Comparison of ENCODE assay signal across 13 cellular contexts in genomic region chr1:115134850-115135484, GRCh38. TPM values are rescaled to one million over a fixed set of nuclear protein-coding genes. Genes with fewer than 3 reads are reported as not detected.
DNase-seq lines count a peak whose midpoint lies in the region; FAIRE-seq and TF ChIP-seq lines count a peak whose summit lies in the region.
"Had no signal": no experiment of that assay in that cellular context is flagged by ENCODE, and none has a peak within 500 bp of the region (broad histone marks: within the 10 kb centered on the region; RNA-seq: fewer than 3 reads in every experiment).

No MANE protein-coding gene starts in this region.

- no peaks in the 10 kb centered on the region for H3K79me2 ChIP-seq in trophoblast cell (ENCODE audit: control insufficient read depth, insufficient read depth, low read length, poor library complexity)

- intact Hi-C loops in Calu3 (cut with micrococcal nuclease; ENCODE audit: unreplicated experiment): loop anchor here (5.0 kb wide), 1 partner anchor 462 kb away; no protein-coding TSS in a partner anchor

- H3K23ac ChIP-seq in trophoblast cell (ENCODE audit: low read length): no peak overlapping the region

- no peak overlapping the region for H3K4ac ChIP-seq in trophoblast cell (ENCODE audit: low read depth, low read length)

- H3K27me3 ChIP-seq in trophoblast cell (ENCODE audit: insufficient read depth, low read length): no peaks in the 10 kb centered on the region
- H3K27me3 ChIP-seq: testis had no signal

- WGBS in trophoblast cell (ENCODE audit: extremely low coverage, insufficient coverage, insufficient read length): no CpG with 5 or more reads among the region's 10 CpGs

- H3K36me3 ChIP-seq in trophoblast cell (ENCODE audit: control insufficient read depth in 1 of 2, insufficient read depth in 2 of 2, low read length in 2 of 2): no peaks in the 10 kb centered on the region

- no peaks in the 10 kb centered on the region for H3K9me3 Mint-ChIP-seq in Calu3 (ENCODE audit: low read depth, unreplicated experiment)
- H3K9me3 Mint-ChIP-seq in type B pancreatic cell: no peaks in the 10 kb centered on the region
- H3K9me3 Mint-ChIP-seq: naive thymus-derived CD8-positive, alpha-beta T cell had no signal

- H4K91ac ChIP-seq in trophoblast cell (ENCODE audit: low read depth, low read length): peak overlapping the region; percentile 93

- no peak for TF ChIP-seq CTCF in Calu3 (IDR thresholded peaks at IDR 0.05; ENCODE audit: unreplicated experiment)
- TF ChIP-seq CTCF in epithelial cell of proximal tubule (conservative IDR thresholded peaks at IDR 0.05; ENCODE audit: low read depth, low read length): peak; percentile 10
- no peak for TF ChIP-seq CTCF in type B pancreatic cell (conservative IDR thresholded peaks at IDR 0.05)

- peak; percentile 90 for FAIRE-seq in RCC 7860 (lab: Jason Lieb, UNC)

- H3K36me3 Mint-ChIP-seq in Calu3 (ENCODE audit: insufficient read depth, unreplicated experiment): no peaks in the 10 kb centered on the region
- no peaks in the 10 kb centered on the region for H3K36me3 Mint-ChIP-seq in type B pancreatic cell
- H3K36me3 Mint-ChIP-seq: naive thymus-derived CD8-positive, alpha-beta T cell had no signal

- H2BK120ac ChIP-seq in trophoblast cell (ENCODE audit: insufficient read depth, low read length, poor library complexity): peak overlapping the region; percentile 89

- H4K8ac ChIP-seq in trophoblast cell (ENCODE audit: low read depth, low read length): peak overlapping the region; percentile 51

- peak overlapping the region; percentile 67 for H3K27ac ChIP-seq in trophoblast cell (ENCODE audit: low read depth, low read length)
- H3K27ac ChIP-seq: testis had no signal

- no peak overlapping the region for H4K12ac ChIP-seq in trophoblast cell (ENCODE audit: low read depth, low read length)

- no peak overlapping the region for H3K18ac ChIP-seq in trophoblast cell (ENCODE audit: low read length)

- peak overlapping the region; percentile 94 for H2BK12ac ChIP-seq in trophoblast cell (ENCODE audit: low read length)

- H2AK5ac ChIP-seq in trophoblast cell (ENCODE audit: low read length): peak overlapping the region; percentile 28

- no peak overlapping the region for H3K4me3 ChIP-seq in epithelial cell of proximal tubule (ENCODE audit: low read depth, low read length)
- H3K4me3 ChIP-seq in trophoblast cell (ENCODE audit: low read depth, low read length): no peak overlapping the region
- H3K4me3 ChIP-seq: testis had no signal

- H3K4me3 Mint-ChIP-seq in Calu3 (ENCODE audit: low read depth, unreplicated experiment) (no peak overlapping the region), type B pancreatic cell (no peak overlapping the region)
- H3K4me3 Mint-ChIP-seq: naive thymus-derived CD8-positive, alpha-beta T cell had no signal

- BruUV-seq in Calu3 (replicated peaks; lab: Mats Ljungman, UMichigan): no TSS peak

- no peak overlapping the region for H2AFZ ChIP-seq in trophoblast cell (ENCODE audit: insufficient read depth, low read length, poor library complexity)

- peak overlapping the region; percentile 80 for H2BK5ac ChIP-seq in trophoblast cell (ENCODE audit: low read depth, low read length, poor library complexity)

- CTCF ChIA-PET in Calu3 (lab: Charles Lee): no interaction called here

- peak; percentile 22 for DNase-seq in Calu3
- peak; percentile 99 for DNase-seq in RCC 7860 (ENCODE audit: low spot score)
- peak; percentile 40 for DNase-seq in epithelial cell of proximal tubule (ENCODE audit: low read depth)
- peak; percentile 87 to 92 for DNase-seq in trophoblast cell
- no peak for DNase-seq in type B pancreatic cell (ENCODE audit: extremely low spot score, unreplicated experiment)
- DNase-seq in activated CD4-positive, alpha-beta T cell treated with anti-CD3 and anti-CD28 coated beads for 4 hours: no peak
- DNase-seq in NK-92 (lab: John Stamatoyannopoulos, UW; ENCODE audit: unreplicated experiment): no peak
- DNase-seq in occipital lobe (lab: John Stamatoyannopoulos, UW): no peak
- DNase-seq: activated naive CD4-positive, alpha-beta T cell treated with Interleukin-2 at 50 U/mL for 16 hours; naive thymus-derived CD8-positive, alpha-beta T cell; NCI-H1417; stimulated activated CD4-positive, alpha-beta T cell treated with anti-CD3 and anti-CD28 coated beads, Interleukin-4, amount 100 ng/mL, for 1 hour; testis had no signal

- H3K9ac ChIP-seq in trophoblast cell (ENCODE audit: low read length): no peak overlapping the region

- peaks cover 21 to 22% of the 10 kb centered on the region in 2 experiments for H3K4me1 ChIP-seq in trophoblast cell (ENCODE audit: control insufficient read depth in 1 of 2, insufficient read depth in 2 of 2, low read length in 2 of 2)

- H3K27me3 Mint-ChIP-seq in Calu3 (ENCODE audit: unreplicated experiment) (peaks cover 14% of the 10 kb centered on the region), type B pancreatic cell (peaks cover 27% of the 10 kb centered on the region)

- peaks cover 17% of the 10 kb centered on the region for H3K79me1 ChIP-seq in trophoblast cell (ENCODE audit: low read length)

- H3K4me1 Mint-ChIP-seq in Calu3 (ENCODE audit: low read depth, unreplicated experiment) (peaks cover 33% of the 10 kb centered on the region), type B pancreatic cell (ENCODE audit: unreplicated experiment) (peaks cover 5% of the 10 kb centered on the region)

- no peak overlapping the region for H3K27ac Mint-ChIP-seq in Calu3 (ENCODE audit: unreplicated experiment)
- no peak overlapping the region for H3K27ac Mint-ChIP-seq in type B pancreatic cell

- no peaks in the 10 kb centered on the region for H3K9me3 ChIP-seq in trophoblast cell (ENCODE audit: insufficient read depth, low read depth, low read length)
- H3K9me3 ChIP-seq: testis had no signal

- no peak overlapping the region for H3K4me2 ChIP-seq in trophoblast cell (ENCODE audit: low read length)

- peak overlapping the region; percentile 45 for H3K14ac ChIP-seq in trophoblast cell (ENCODE audit: low read length)

RNA-seq across cellular contexts. Expression of gene TSPAN2, which starts 45.7 kb away (rescaled TPM):
- total RNA-seq in Calu3 (2022) (6.0 and 7.7 TPM in 2 replicates), epithelial cell of proximal tubule (4.6 and 5.0 TPM in 2 replicates), type B pancreatic cell (ENCODE audit: low replicate concordance) (29.6 and 32.4 TPM in 2 replicates), occipital lobe (28.5 TPM)
- 18.9 and 20.8 TPM in 2 replicates for polyA plus RNA-seq in trophoblast cell (2013)

Comparison
In these comparisons a context has a peak if more than half of its experiments do, and no peak if none do; other contexts are left out.
1. DNase-seq: peak in Calu3 (single experiment), RCC 7860 (single experiment), epithelial cell of proximal tubule (single experiment) and trophoblast cell (2 of 2); none in type B pancreatic cell (single experiment), activated CD4-positive, alpha-beta T cell treated with anti-CD3 and anti-CD28 coated beads for 4 hours (0 of 2), NK-92 (single experiment) and occipital lobe (single experiment).